In genomic region chr11:119493712-119494111, GRCh38 we compare ENCODE assay signal across 12 cellular contexts.
DNase-seq lines count a peak whose midpoint lies in the region; ATAC-seq and TF ChIP-seq lines count a peak whose summit lies in the region.
"Had no signal": no experiment of that assay in that cellular context is flagged by ENCODE, and none has a peak within 500 bp of the region (broad histone marks: within the 10 kb centered on the region; RNA-seq: fewer than 3 reads in every experiment).

No MANE protein-coding gene starts in this region.

- no peak overlapping the region for H3K27ac Mint-ChIP-seq in WTC11

- H3K4me3 Mint-ChIP-seq in WTC11: no peak overlapping the region

- no peak overlapping the region for H3K27ac ChIP-seq in aorta (ENCODE audit: low read depth in 1 of 2, low read length in 2 of 2)
- H3K27ac ChIP-seq: ascending aorta, parathyroid adenoma had no signal

- DNase-seq in AG10803 (ENCODE audit: low read depth) (peak; percentile 13), H7 (peak; percentile 87), WTC11 (ENCODE audit: low spot score) (peak; percentile 86), islet precursor cell (peak; percentile 91), DMS 273 treated with DMSO at 0.1 percent for 48 hours (lab: John Stamatoyannopoulos, UW) (no peak), aorta (no peak), T-helper 2 cell (no peak), pons (ENCODE audit: low spot score) (no peak)
- DNase-seq: hippocampal formation, NCI-H1930 had no signal

- no peaks in the 10 kb centered on the region for H3K9me3 Mint-ChIP-seq in WTC11

- no peaks in the 10 kb centered on the region for H3K9me3 ChIP-seq in aorta (ENCODE audit: control insufficient read depth, low read length)
- H3K9me3 ChIP-seq: ascending aorta had no signal

- POLR2A ChIA-PET in WTC11 (lab: Charles Lee): no interaction called here

- WGBS in aorta, 2 donors: 47 to 49% methylated on average over 4 of the region's 4 CpGs

- H3K4me3 ChIP-seq in AG10803 (ENCODE audit: low read length) (no peak overlapping the region), H7 (ENCODE audit: insufficient read depth, low read depth, low read length) (no peak overlapping the region), aorta (ENCODE audit: low read length in 2 of 2) (no peak overlapping the region)
- H3K4me3 ChIP-seq: ascending aorta had no signal

- TF ChIP-seq CTCF in AG10803 (conservative IDR thresholded peaks at IDR 0.05; ENCODE audit: low read length) (no peak), WTC11 (IDR thresholded peaks at IDR 0.05) (no peak)

- no peaks in the 10 kb centered on the region for H3K36me3 Mint-ChIP-seq in WTC11

- intact Hi-C loops in aorta (cut with DNase I): no loop called here

- H3K4me1 Mint-ChIP-seq in WTC11: peaks cover 41% of the 10 kb centered on the region

- H3K4me1 ChIP-seq in aorta (ENCODE audit: control insufficient read depth in 1 of 2, insufficient read depth in 2 of 2, low read length in 2 of 2): no peaks in the 10 kb centered on the region
- H3K4me1 ChIP-seq: ascending aorta, parathyroid adenoma had no signal

- ATAC-seq in WTC11: peak; percentile 54
- ATAC-seq in aorta (ENCODE audit: low FRiP score): no peak

- no peaks in the 10 kb centered on the region for H3K36me3 ChIP-seq in H7 (replicated peaks; ENCODE audit: control insufficient read depth, insufficient read depth, low read length)
- H3K36me3 ChIP-seq in aorta (ENCODE audit: control insufficient read depth in 1 of 2, insufficient read depth in 2 of 2, low read length in 1 of 2): no peaks in the 10 kb centered on the region
- H3K36me3 ChIP-seq: ascending aorta had no signal

- CTCF ChIA-PET in WTC11 (lab: Charles Lee): interaction anchor here (0.9 to 1.6 kb wide), 10 partner anchors 19 to 236 kb away, joined by 3 to 12 read pairs (median 3); partner anchors contain the start of gene NECTIN1

- no peaks in the 10 kb centered on the region for H3K27me3 ChIP-seq in H7 (ENCODE audit: control insufficient read depth, insufficient read depth, low read length)
- no peaks in the 10 kb centered on the region for H3K27me3 ChIP-seq in aorta (ENCODE audit: control insufficient read depth in 1 of 2, insufficient read depth in 2 of 2, low read length in 1 of 2)
- H3K27me3 ChIP-seq: ascending aorta had no signal

- no peaks in the 10 kb centered on the region for H3K27me3 Mint-ChIP-seq in WTC11 (ENCODE audit: low read depth)

TF ChIP-seq in WTC11, 78 proteins besides CTCF, POLR2A, EP300 and RAD21 (continues in another document):
- TF ChIP-seq SP1 (CRISPR knock-in tag; conservative IDR thresholded peaks at IDR 0.05) (0 out of 2 replicates have a peak, but pooled peaks have one; percentile 42), JUN (CRISPR knock-in tag; IDR thresholded peaks at IDR 0.05) (no peak; the same call in 1 of the 2 replicates), OVOL2 (CRISPR knock-in tag; IDR thresholded peaks at IDR 0.05; ENCODE audit: borderline replicate concordance) (no peak), USF2 (CRISPR knock-in tag; IDR thresholded peaks at IDR 0.05) (0 out of 2 replicates have a peak, but pooled peaks have one; percentile 28), TP53 (CRISPR knock-in tag; IDR thresholded peaks at IDR 0.05) (peak; percentile 80; the same call in 1 of the 2 replicates), E2F4 (CRISPR knock-in tag; IDR thresholded peaks at IDR 0.05; ENCODE audit: borderline replicate concordance, low read depth) (no peak), FOXP4 (CRISPR knock-in tag; IDR thresholded peaks at IDR 0.05) (peak; percentile 95), NFE2L1 (CRISPR knock-in tag; IDR thresholded peaks at IDR 0.05) (peak; percentile 84; the same call in 1 of the 2 replicates), CREB1 (CRISPR knock-in tag; IDR thresholded peaks at IDR 0.05) (peak; percentile 73; the same call in 1 of the 2 replicates), CBFB (CRISPR knock-in tag; IDR thresholded peaks at IDR 0.05; ENCODE audit: low read depth) (peak; percentile 70; the same call in 1 of the 2 replicates), CDX4 (CRISPR knock-in tag; IDR thresholded peaks at IDR 0.05; ENCODE audit: borderline replicate concordance) (no peak), NR2C2 (CRISPR knock-in tag; IDR thresholded peaks at IDR 0.05) (peak; percentile 52; the same call in 1 of the 2 replicates), ESRRA (CRISPR knock-in tag; IDR thresholded peaks at IDR 0.05; ENCODE audit: borderline replicate concordance) (peak; percentile 80), HMGA2 (CRISPR knock-in tag; IDR thresholded peaks at IDR 0.05) (no peak), ZSCAN18 (CRISPR knock-in tag; IDR thresholded peaks at IDR 0.05) (peak; percentile 60; the same call in 1 of the 2 replicates), SMAD4 (CRISPR knock-in tag; IDR thresholded peaks at IDR 0.05) (no peak), ZNF396 (CRISPR knock-in tag; IDR thresholded peaks at IDR 0.05; ENCODE audit: borderline replicate concordance) (no peak)

Comparison
In these comparisons a context has a peak if more than half of its experiments do, and no peak if none do; other contexts are left out.
1. DNase-seq: peak in AG10803 (single experiment), H7 (single experiment), WTC11 (single experiment) and islet precursor cell (single experiment); none in DMS 273 treated with DMSO at 0.1 percent for 48 hours (single experiment), aorta (0 of 2), T-helper 2 cell (0 of 5) and pons (single experiment).